ENCODE assay signal across 8 cellular contexts in genomic region chr19:4390017-4390861, GRCh38. TPM values are rescaled to one million over a fixed set of nuclear protein-coding genes. Genes with fewer than 3 reads are reported as not detected.
DNase-seq lines count a peak whose midpoint lies in the region; ATAC-seq and TF ChIP-seq lines count a peak whose summit lies in the region.

No MANE protein-coding gene starts in this region.

- H3K9me3 Mint-ChIP-seq in stimulated activated naive B cell treated with anti-CD40 and anti-IgM and Interleukin-4, amounts not matched to agents 10 μg/mL and 1 μg/mL and 100 μg/mL, for 72 hours: no peaks in the 10 kb centered on the region

- H3F3A ChIP-seq in Loucy (ENCODE audit: low read depth) (no peaks in the 10 kb centered on the region), PC-3 (ENCODE audit: low read length, unreplicated experiment) (no peaks in the 10 kb centered on the region)

- H3K9ac ChIP-seq in Loucy (ENCODE audit: low read depth, low read length, poor library complexity, severe bottlenecking) (peak overlapping the region; percentile 26), PC-3 (ENCODE audit: low read length) (no peak overlapping the region)

- H3K4me1 ChIP-seq in Loucy (ENCODE audit: insufficient read depth, low read length, poor library complexity, severe bottlenecking) (peaks cover 28% of the 10 kb centered on the region), ascending aorta (peaks cover 35 to 54% of the 10 kb centered on the region in 2 donors), PC-3 (ENCODE audit: insufficient read depth, low read length) (peaks cover 16% of the 10 kb centered on the region)

- no peaks in the 10 kb centered on the region for H3K9me2 ChIP-seq in Loucy (replicated peaks; ENCODE audit: low read depth, low read length)
- H3K9me2 ChIP-seq in PC-3 (replicated peaks; ENCODE audit: low read length): no peaks in the 10 kb centered on the region

- H3K4me3 Mint-ChIP-seq in stimulated activated naive B cell treated with anti-CD40 and anti-IgM and Interleukin-4, amounts not matched to agents 10 μg/mL and 1 μg/mL and 100 μg/mL, for 72 hours: no peak overlapping the region

- no peaks in the 10 kb centered on the region for H3K9me3 ChIP-seq in Loucy (ENCODE audit: insufficient read depth, low read depth, low read length)
- no peaks in the 10 kb centered on the region for H3K9me3 ChIP-seq in ascending aorta
- no peaks in the 10 kb centered on the region for H3K9me3 ChIP-seq in PC-3 (ENCODE audit: low read length)

- POLR2A ChIA-PET in PC-3 (lab: Charles Lee; ENCODE audit: unreplicated experiment): no interaction called here

- TF ChIP-seq CTCF in Loucy (conservative IDR thresholded peaks at IDR 0.05; ENCODE audit: low read length) (no peak), ascending aorta (IDR thresholded peaks at IDR 0.05) (no peak), PC-3 (conservative IDR thresholded peaks at IDR 0.05; ENCODE audit: low read depth, low read length) (no peak)

- H3K4me3 ChIP-seq in Loucy (ENCODE audit: low read length, poor library complexity, severe bottlenecking) (no peak overlapping the region), ascending aorta (peak overlapping the region in 1 of 2 donors; percentile 30), PC-3 (ENCODE audit: low read length) (no peak overlapping the region)

- DNase-seq in ascending aorta (ENCODE audit: low spot score in 2 of 2) (no peak), iris pigment epithelial cell (ENCODE audit: low read depth) (peak; percentile 74), NCI-H2081 (lab: John Stamatoyannopoulos, UW) (no peak), PC-3 (no peak), NCI-H524 treated with DMSO at 0.1 percent for 48 hours (lab: John Stamatoyannopoulos, UW) (no peak), inferior parietal cortex (ENCODE audit: extremely low spot score) (no peak)
- DNase-seq in stimulated activated naive B cell treated with anti-CD40 and anti-IgM and Interleukin-4, amounts not matched to agents 10 μg/mL and 1 μg/mL and 100 μg/mL, for 72 hours: no peak

- peaks cover 12% of the 10 kb centered on the region; the same call in 1 of the 2 replicates for H3K36me3 ChIP-seq in Loucy (ENCODE audit: insufficient read depth, low read length)
- H3K36me3 ChIP-seq in ascending aorta: peaks cover 0 to 4% of the 10 kb centered on the region in 2 donors
- no peaks in the 10 kb centered on the region for H3K36me3 ChIP-seq in PC-3 (ENCODE audit: low read depth, low read length)

- peaks cover 38 to 75% of the 10 kb centered on the region in 2 donors for H3K4me1 Mint-ChIP-seq in stimulated activated naive B cell treated with anti-CD40 and anti-IgM and Interleukin-4, amounts not matched to agents 10 μg/mL and 1 μg/mL and 100 μg/mL, for 72 hours

- no peaks in the 10 kb centered on the region for H3K27me3 ChIP-seq in Loucy (ENCODE audit: insufficient read depth, low read length, poor library complexity, severe bottlenecking)
- H3K27me3 ChIP-seq in ascending aorta: no peaks in the 10 kb centered on the region
- no peaks in the 10 kb centered on the region for H3K27me3 ChIP-seq in PC-3 (ENCODE audit: low read length)

- intact Hi-C loops in ascending aorta (cut with DNase I) (loop anchor here (2.0 kb wide), 1 partner anchor 13 kb away; no protein-coding TSS in a partner anchor), PC-3 (cut with micrococcal nuclease) (no loop called here)

- BruUV-seq in PC-3 (replicated peaks; lab: Mats Ljungman, UMichigan): no TSS peak

- peak overlapping the region; percentile 63 to 75 for H3K27ac ChIP-seq in ascending aorta
- H3K27ac ChIP-seq in PC-3 (ENCODE audit: low read length): no peak overlapping the region

- CTCF ChIA-PET in PC-3 (lab: Charles Lee): no interaction called here

- H3K36me3 Mint-ChIP-seq in stimulated activated naive B cell treated with anti-CD40 and anti-IgM and Interleukin-4, amounts not matched to agents 10 μg/mL and 1 μg/mL and 100 μg/mL, for 72 hours: peaks cover 18 to 51% of the 10 kb centered on the region in 2 donors

- H3K79me2 ChIP-seq in Loucy (ENCODE audit: insufficient read depth, low read length) (peaks cover 80% of the 10 kb centered on the region), PC-3 (ENCODE audit: low read length) (peaks cover 95% of the 10 kb centered on the region)

- peak overlapping the region; percentile 32 for H3K4me2 ChIP-seq in Loucy (ENCODE audit: low read depth, low read length, poor library complexity, severe bottlenecking)
- H3K4me2 ChIP-seq in PC-3 (ENCODE audit: low read length): no peak overlapping the region

- ATAC-seq in stimulated activated naive B cell treated with anti-CD40 and anti-IgM and Interleukin-4, amounts not matched to agents 10 μg/mL and 1 μg/mL and 100 μg/mL, for 72 hours (replicated peaks): no peak
- no peak for ATAC-seq in PC-3

- H3K27me3 Mint-ChIP-seq in stimulated activated naive B cell treated with anti-CD40 and anti-IgM and Interleukin-4, amounts not matched to agents 10 μg/mL and 1 μg/mL and 100 μg/mL, for 72 hours: no peaks in the 10 kb centered on the region

- H4K20me1 ChIP-seq in Loucy (ENCODE audit: insufficient read depth, low read length, poor library complexity, severe bottlenecking) (peaks cover 52% of the 10 kb centered on the region), PC-3 (ENCODE audit: low read length) (peaks cover 6% of the 10 kb centered on the region; the same call in 1 of the 2 replicates)

- H3K27ac Mint-ChIP-seq in stimulated activated naive B cell treated with anti-CD40 and anti-IgM and Interleukin-4, amounts not matched to agents 10 μg/mL and 1 μg/mL and 100 μg/mL, for 72 hours: peak overlapping the region; percentile 56

- no peak overlapping the region for H2AFZ ChIP-seq in Loucy (ENCODE audit: low read length)
- no peak overlapping the region for H2AFZ ChIP-seq in PC-3 (ENCODE audit: low read length)

RNA-seq across cellular contexts. Expression of gene SH3GL1, which starts 10.1 kb away (rescaled TPM):
- total RNA-seq in ascending aorta (61.4 TPM), PC-3 (2014; rRNA removed) (59.8 and 71.1 TPM in 2 replicates)

RNA-seq across cellular contexts. Expression of gene CHAF1A, which starts 12.2 kb away (rescaled TPM):
- 0.85 TPM for total RNA-seq in ascending aorta
- total RNA-seq in PC-3 (2014; rRNA removed): 48.9 and 59.8 TPM in 2 replicates

RNA-seq across cellular contexts. Expression of gene MPND, which starts 46.9 kb away (rescaled TPM):
- total RNA-seq in ascending aorta (21.9 TPM), PC-3 (2014; rRNA removed) (5.6 and 10.9 TPM in 2 replicates)

RNA-seq across cellular contexts. Expression of gene STAP2, which starts 51.6 kb away (rescaled TPM):
- total RNA-seq in ascending aorta (6.6 TPM), PC-3 (2014; rRNA removed) (71.1 and 72.6 TPM in 2 replicates)

Comparison
In these comparisons a context has a peak if more than half of its experiments do, and no peak if none do; other contexts are left out.
1. RNA of gene CHAF1A, which starts 12.2 kb away (total RNA-seq): 48.9 to 59.8 TPM in PC-3; 0.85 TPM in ascending aorta (single experiment); every median in the first group is over 10 times any median in the second.